In the genomic region with DNA sequence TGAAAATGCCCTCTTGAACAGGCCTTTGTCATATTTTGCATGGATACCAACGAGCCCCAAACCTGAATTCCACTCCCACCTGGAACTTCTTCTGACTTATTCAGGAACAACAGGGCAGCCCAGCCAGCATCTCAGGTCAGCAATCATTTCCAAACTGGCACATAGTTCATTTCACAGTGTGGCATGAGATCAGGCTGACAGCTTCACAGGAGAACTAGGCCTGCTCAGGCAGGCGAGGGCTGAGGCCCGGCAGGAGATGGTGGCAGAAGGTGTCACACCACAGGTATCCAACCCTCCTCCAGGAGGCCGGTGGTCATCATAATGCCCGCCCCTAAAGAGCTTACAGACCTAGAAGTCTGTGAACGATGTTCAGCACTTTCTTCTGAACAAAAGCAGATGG, we compare ENCODE assay signal across 1 cellular context.
TF ChIP-seq lines count a peak whose summit lies in the region.

No MANE protein-coding gene starts in this region.

TF ChIP-seq in WTC11, 78 proteins besides CTCF, POLR2A, EP300 and RAD21:
- TF ChIP-seq SP1 (CRISPR knock-in tag; conservative IDR thresholded peaks at IDR 0.05) = no peak
- no peak for TF ChIP-seq SOX15 (CRISPR knock-in tag; IDR thresholded peaks at IDR 0.05)
- TF ChIP-seq PRRX2 (CRISPR knock-in tag; IDR thresholded peaks at IDR 0.05) = no peak
- no peak for TF ChIP-seq JUN (CRISPR knock-in tag; IDR thresholded peaks at IDR 0.05)
- TF ChIP-seq, protein P1, sequence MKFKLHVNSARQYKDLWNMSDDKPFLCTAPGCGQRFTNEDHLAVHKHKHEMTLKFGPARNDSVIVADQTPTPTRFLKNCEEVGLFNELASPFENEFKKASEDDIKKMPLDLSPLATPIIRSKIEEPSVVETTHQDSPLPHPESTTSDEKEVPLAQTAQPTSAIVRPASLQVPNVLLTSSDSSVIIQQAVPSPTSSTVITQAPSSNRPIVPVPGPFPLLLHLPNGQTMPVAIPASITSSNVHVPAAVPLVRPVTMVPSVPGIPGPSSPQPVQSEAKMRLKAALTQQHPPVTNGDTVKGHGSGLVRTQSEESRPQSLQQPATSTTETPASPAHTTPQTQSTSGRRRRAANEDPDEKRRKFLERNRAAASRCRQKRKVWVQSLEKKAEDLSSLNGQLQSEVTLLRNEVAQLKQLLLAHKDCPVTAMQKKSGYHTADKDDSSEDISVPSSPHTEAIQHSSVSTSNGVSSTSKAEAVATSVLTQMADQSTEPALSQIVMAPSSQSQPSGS (CRISPR knock-in tag; IDR thresholded peaks at IDR 0.05; ENCODE audit: borderline replicate concordance, low read depth) = no peak
- TF ChIP-seq ESRRA (CRISPR knock-in tag; IDR thresholded peaks at IDR 0.05; ENCODE audit: borderline replicate concordance) = no peak
- TF ChIP-seq, protein P2, sequence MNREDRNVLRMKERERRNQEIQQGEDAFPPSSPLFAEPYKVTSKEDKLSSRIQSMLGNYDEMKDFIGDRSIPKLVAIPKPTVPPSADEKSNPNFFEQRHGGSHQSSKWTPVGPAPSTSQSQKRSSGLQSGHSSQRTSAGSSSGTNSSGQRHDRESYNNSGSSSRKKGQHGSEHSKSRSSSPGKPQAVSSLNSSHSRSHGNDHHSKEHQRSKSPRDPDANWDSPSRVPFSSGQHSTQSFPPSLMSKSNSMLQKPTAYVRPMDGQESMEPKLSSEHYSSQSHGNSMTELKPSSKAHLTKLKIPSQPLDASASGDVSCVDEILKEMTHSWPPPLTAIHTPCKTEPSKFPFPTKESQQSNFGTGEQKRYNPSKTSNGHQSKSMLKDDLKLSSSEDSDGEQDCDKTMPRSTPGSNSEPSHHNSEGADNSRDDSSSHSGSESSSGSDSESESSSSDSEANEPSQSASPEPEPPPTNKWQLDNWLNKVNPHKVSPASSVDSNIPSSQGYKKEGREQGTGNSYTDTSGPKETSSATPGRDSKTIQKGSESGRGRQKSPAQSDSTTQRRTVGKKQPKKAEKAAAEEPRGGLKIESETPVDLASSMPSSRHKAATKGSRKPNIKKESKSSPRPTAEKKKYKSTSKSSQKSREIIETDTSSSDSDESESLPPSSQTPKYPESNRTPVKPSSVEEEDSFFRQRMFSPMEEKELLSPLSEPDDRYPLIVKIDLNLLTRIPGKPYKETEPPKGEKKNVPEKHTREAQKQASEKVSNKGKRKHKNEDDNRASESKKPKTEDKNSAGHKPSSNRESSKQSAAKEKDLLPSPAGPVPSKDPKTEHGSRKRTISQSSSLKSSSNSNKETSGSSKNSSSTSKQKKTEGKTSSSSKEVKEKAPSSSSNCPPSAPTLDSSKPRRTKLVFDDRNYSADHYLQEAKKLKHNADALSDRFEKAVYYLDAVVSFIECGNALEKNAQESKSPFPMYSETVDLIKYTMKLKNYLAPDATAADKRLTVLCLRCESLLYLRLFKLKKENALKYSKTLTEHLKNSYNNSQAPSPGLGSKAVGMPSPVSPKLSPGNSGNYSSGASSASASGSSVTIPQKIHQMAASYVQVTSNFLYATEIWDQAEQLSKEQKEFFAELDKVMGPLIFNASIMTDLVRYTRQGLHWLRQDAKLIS (CRISPR knock-in tag; IDR thresholded peaks at IDR 0.05; ENCODE audit: borderline replicate concordance) = no peak
- TF ChIP-seq TEAD1 (CRISPR knock-in tag; IDR thresholded peaks at IDR 0.05) = no peak
- no peak for TF ChIP-seq MYBL2 (CRISPR knock-in tag; IDR thresholded peaks at IDR 0.05)
- no peak for TF ChIP-seq FOXP1 (CRISPR knock-in tag; IDR thresholded peaks at IDR 0.05; ENCODE audit: borderline replicate concordance)
- TF ChIP-seq, protein P3, sequence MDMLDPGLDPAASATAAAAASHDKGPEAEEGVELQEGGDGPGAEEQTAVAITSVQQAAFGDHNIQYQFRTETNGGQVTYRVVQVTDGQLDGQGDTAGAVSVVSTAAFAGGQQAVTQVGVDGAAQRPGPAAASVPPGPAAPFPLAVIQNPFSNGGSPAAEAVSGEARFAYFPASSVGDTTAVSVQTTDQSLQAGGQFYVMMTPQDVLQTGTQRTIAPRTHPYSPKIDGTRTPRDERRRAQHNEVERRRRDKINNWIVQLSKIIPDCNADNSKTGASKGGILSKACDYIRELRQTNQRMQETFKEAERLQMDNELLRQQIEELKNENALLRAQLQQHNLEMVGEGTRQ (CRISPR knock-in tag; IDR thresholded peaks at IDR 0.05) = no peak
- no peak for TF ChIP-seq TCF7 (CRISPR knock-in tag; IDR thresholded peaks at IDR 0.05; ENCODE audit: low read depth)
- TF ChIP-seq, protein P4, sequence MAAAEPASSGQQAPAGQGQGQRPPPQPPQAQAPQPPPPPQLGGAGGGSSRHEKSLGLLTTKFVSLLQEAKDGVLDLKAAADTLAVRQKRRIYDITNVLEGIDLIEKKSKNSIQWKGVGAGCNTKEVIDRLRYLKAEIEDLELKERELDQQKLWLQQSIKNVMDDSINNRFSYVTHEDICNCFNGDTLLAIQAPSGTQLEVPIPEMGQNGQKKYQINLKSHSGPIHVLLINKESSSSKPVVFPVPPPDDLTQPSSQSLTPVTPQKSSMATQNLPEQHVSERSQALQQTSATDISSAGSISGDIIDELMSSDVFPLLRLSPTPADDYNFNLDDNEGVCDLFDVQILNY (CRISPR knock-in tag; IDR thresholded peaks at IDR 0.05) = no peak
- TF ChIP-seq, protein P5, sequence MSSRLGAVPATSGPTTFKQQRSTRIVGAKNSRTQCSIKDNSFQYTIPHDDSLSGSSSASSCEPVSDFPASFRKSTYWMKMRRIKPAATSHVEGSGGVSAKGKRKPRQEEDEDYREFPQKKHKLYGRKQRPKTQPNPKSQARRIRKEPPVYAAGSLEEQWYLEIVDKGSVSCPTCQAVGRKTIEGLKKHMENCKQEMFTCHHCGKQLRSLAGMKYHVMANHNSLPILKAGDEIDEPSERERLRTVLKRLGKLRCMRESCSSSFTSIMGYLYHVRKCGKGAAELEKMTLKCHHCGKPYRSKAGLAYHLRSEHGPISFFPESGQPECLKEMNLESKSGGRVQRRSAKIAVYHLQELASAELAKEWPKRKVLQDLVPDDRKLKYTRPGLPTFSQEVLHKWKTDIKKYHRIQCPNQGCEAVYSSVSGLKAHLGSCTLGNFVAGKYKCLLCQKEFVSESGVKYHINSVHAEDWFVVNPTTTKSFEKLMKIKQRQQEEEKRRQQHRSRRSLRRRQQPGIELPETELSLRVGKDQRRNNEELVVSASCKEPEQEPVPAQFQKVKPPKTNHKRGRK (CRISPR knock-in tag; IDR thresholded peaks at IDR 0.05; ENCODE audit: borderline replicate concordance) = no peak
- TF ChIP-seq, protein P6, sequence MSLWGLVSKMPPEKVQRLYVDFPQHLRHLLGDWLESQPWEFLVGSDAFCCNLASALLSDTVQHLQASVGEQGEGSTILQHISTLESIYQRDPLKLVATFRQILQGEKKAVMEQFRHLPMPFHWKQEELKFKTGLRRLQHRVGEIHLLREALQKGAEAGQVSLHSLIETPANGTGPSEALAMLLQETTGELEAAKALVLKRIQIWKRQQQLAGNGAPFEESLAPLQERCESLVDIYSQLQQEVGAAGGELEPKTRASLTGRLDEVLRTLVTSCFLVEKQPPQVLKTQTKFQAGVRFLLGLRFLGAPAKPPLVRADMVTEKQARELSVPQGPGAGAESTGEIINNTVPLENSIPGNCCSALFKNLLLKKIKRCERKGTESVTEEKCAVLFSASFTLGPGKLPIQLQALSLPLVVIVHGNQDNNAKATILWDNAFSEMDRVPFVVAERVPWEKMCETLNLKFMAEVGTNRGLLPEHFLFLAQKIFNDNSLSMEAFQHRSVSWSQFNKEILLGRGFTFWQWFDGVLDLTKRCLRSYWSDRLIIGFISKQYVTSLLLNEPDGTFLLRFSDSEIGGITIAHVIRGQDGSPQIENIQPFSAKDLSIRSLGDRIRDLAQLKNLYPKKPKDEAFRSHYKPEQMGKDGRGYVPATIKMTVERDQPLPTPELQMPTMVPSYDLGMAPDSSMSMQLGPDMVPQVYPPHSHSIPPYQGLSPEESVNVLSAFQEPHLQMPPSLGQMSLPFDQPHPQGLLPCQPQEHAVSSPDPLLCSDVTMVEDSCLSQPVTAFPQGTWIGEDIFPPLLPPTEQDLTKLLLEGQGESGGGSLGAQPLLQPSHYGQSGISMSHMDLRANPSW (CRISPR knock-in tag; conservative IDR thresholded peaks at IDR 0.05; ENCODE audit: low read depth) = no peak
- no peak for TF ChIP-seq SMAD3 (CRISPR knock-in tag; IDR thresholded peaks at IDR 0.05; ENCODE audit: borderline replicate concordance)
- TF ChIP-seq, protein P7, sequence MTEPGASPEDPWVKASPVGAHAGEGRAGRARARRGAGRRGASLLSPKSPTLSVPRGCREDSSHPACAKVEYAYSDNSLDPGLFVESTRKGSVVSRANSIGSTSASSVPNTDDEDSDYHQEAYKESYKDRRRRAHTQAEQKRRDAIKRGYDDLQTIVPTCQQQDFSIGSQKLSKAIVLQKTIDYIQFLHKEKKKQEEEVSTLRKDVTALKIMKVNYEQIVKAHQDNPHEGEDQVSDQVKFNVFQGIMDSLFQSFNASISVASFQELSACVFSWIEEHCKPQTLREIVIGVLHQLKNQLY (CRISPR knock-in tag; IDR thresholded peaks at IDR 0.05) = no peak
- TF ChIP-seq ZNF423 (CRISPR knock-in tag; IDR thresholded peaks at IDR 0.05) = no peak
- TF ChIP-seq, protein P8, sequence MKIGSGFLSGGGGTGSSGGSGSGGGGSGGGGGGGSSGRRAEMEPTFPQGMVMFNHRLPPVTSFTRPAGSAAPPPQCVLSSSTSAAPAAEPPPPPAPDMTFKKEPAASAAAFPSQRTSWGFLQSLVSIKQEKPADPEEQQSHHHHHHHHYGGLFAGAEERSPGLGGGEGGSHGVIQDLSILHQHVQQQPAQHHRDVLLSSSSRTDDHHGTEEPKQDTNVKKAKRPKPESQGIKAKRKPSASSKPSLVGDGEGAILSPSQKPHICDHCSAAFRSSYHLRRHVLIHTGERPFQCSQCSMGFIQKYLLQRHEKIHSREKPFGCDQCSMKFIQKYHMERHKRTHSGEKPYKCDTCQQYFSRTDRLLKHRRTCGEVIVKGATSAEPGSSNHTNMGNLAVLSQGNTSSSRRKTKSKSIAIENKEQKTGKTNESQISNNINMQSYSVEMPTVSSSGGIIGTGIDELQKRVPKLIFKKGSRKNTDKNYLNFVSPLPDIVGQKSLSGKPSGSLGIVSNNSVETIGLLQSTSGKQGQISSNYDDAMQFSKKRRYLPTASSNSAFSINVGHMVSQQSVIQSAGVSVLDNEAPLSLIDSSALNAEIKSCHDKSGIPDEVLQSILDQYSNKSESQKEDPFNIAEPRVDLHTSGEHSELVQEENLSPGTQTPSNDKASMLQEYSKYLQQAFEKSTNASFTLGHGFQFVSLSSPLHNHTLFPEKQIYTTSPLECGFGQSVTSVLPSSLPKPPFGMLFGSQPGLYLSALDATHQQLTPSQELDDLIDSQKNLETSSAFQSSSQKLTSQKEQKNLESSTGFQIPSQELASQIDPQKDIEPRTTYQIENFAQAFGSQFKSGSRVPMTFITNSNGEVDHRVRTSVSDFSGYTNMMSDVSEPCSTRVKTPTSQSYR (CRISPR knock-in tag; IDR thresholded peaks at IDR 0.05) = no peak
TF ChIP-seq in WTC11: peak in this region for 0.
